Comparison of ENCODE assay signal across 10 cellular contexts in genomic region chr11:11976476-11977187, GRCh38. TPM values are rescaled to one million over a fixed set of nuclear protein-coding genes. Genes with fewer than 3 reads are reported as not detected.
DNase-seq lines count a peak whose midpoint lies in the region; ATAC-seq and TF ChIP-seq lines count a peak whose summit lies in the region.
"Had no signal": no experiment of that assay in that cellular context is flagged by ENCODE, and none has a peak within 500 bp of the region (broad histone marks: within the 10 kb centered on the region; RNA-seq: fewer than 3 reads in every experiment).

No MANE protein-coding gene starts in this region.

- H3K4me2 ChIP-seq in neural progenitor cell (no peak overlapping the region), MM.1S (ENCODE audit: low read depth, low read length) (no peak overlapping the region)

- 0 out of 2 replicates have a peak, but pooled peaks cover 2% of the 10 kb centered on the region for H3K36me3 ChIP-seq in Caco-2 (ENCODE audit: control insufficient read depth, insufficient read depth, low read length)
- H3K36me3 ChIP-seq in SK-N-MC (ENCODE audit: insufficient read depth, low read length), result no peaks in the 10 kb centered on the region
- H3K36me3 ChIP-seq in neural progenitor cell, result no peaks in the 10 kb centered on the region
- H3K36me3 ChIP-seq in MM.1S (replicated peaks; ENCODE audit: insufficient read depth, low read length), result no peaks in the 10 kb centered on the region

- H3K36me3 Mint-ChIP-seq in Caco-2 (ENCODE audit: insufficient read depth, unreplicated experiment) (peaks cover 24% of the 10 kb centered on the region), neural progenitor cell (peaks cover 18% of the 10 kb centered on the region)

- TF ChIP-seq CTCF in Caco-2 (IDR thresholded peaks at IDR 0.05; ENCODE audit: insufficient read depth in 1 of 2, low read depth in 1 of 2, low read length in 1 of 2, severe bottlenecking in 1 of 2, unreplicated experiment in 1 of 2) (no peak), neural progenitor cell (IDR thresholded peaks at IDR 0.05) (no peak), MM.1S (IDR thresholded peaks at IDR 0.05; ENCODE audit: low read length) (no peak)

- POLR2A ChIA-PET in Caco-2 (lab: Charles Lee), result no interaction called here

- H3K27me3 Mint-ChIP-seq in Caco-2 (ENCODE audit: insufficient read depth, unreplicated experiment) (no peaks in the 10 kb centered on the region), neural progenitor cell (ENCODE audit: insufficient read depth, low read depth) (peaks cover 9% of the 10 kb centered on the region)

- peaks cover 6% of the 10 kb centered on the region for H3K9me3 Mint-ChIP-seq in Caco-2 (ENCODE audit: unreplicated experiment)
- peaks cover 5% of the 10 kb centered on the region for H3K9me3 Mint-ChIP-seq in neural progenitor cell

- H3K4me1 ChIP-seq in Caco-2 (peaks cover 28% of the 10 kb centered on the region), neural progenitor cell (peaks cover 22% of the 10 kb centered on the region), MM.1S (ENCODE audit: low read length) (no peaks in the 10 kb centered on the region)

- no peak for DNase-seq in Caco-2
- no peak for DNase-seq in SK-N-MC (ENCODE audit: low read depth, low spot score)
- peak; percentile 40 for DNase-seq in globus pallidus (ENCODE audit: low spot score)
- DNase-seq in neural progenitor cell (ENCODE audit: low spot score), result no peak
- no peak for DNase-seq in MM.1S
- DNase-seq in effector CD8-positive, alpha-beta T cell (lab: John Stamatoyannopoulos, UW), result no peak
- no peak for DNase-seq in NCI-H2227 treated with DMSO at 0.1 percent for 48 hours (lab: John Stamatoyannopoulos, UW)
- DNase-seq: activated effector memory CD4-positive, alpha-beta T cell treated with anti-CD3 and anti-CD28 coated beads, Interleukin-2, amount 50 U/mL, for 16 hours had no signal

- H3K27me3 ChIP-seq in Caco-2 (replicated peaks; ENCODE audit: control insufficient read depth, insufficient read depth, low read length) (no peaks in the 10 kb centered on the region), neural progenitor cell (no peaks in the 10 kb centered on the region), MM.1S (replicated peaks; ENCODE audit: insufficient read depth, low read length) (no peaks in the 10 kb centered on the region)

- CTCF ChIA-PET in Caco-2 (lab: Charles Lee), result no interaction called here

- H3K9ac ChIP-seq in SK-N-MC (ENCODE audit: insufficient read length) (no peak overlapping the region), neural progenitor cell (no peak overlapping the region), MM.1S (ENCODE audit: low read length) (no peak overlapping the region)

- H3K4me3 Mint-ChIP-seq in Caco-2 (ENCODE audit: unreplicated experiment) (no peak overlapping the region), neural progenitor cell (no peak overlapping the region)

- H3K4me3 ChIP-seq in Caco-2 (ENCODE audit: low read depth, low read length), result no peak overlapping the region
- H3K4me3 ChIP-seq in SK-N-MC, result peak overlapping the region; percentile 19
- no peak overlapping the region for H3K4me3 ChIP-seq in neural progenitor cell
- H3K4me3 ChIP-seq in MM.1S (ENCODE audit: low read length), result no peak overlapping the region
- H3K4me3 ChIP-seq: GM12878 had no signal

- no peak for ATAC-seq in HG02588 (IDR thresholded peaks at IDR 0.05; ENCODE audit: unreplicated experiment)
- ATAC-seq: GM12878 had no signal

- intact Hi-C loops in Caco-2 (cut with micrococcal nuclease; ENCODE audit: unreplicated experiment), result no loop called here

- H3K9me2 ChIP-seq in MM.1S (replicated peaks; ENCODE audit: insufficient read depth, low read length), result no peaks in the 10 kb centered on the region

- H4K20me1 ChIP-seq in neural progenitor cell (ENCODE audit: low read depth) (no peaks in the 10 kb centered on the region), MM.1S (ENCODE audit: insufficient read depth, low read length) (no peaks in the 10 kb centered on the region)

- H3K4me1 Mint-ChIP-seq in Caco-2 (ENCODE audit: low read depth, unreplicated experiment) (peaks cover 46% of the 10 kb centered on the region), neural progenitor cell (peaks cover 82% of the 10 kb centered on the region)

- no peaks in the 10 kb centered on the region for H3K9me3 ChIP-seq in Caco-2
- no peaks in the 10 kb centered on the region for H3K9me3 ChIP-seq in SK-N-MC (ENCODE audit: low read depth, low read length)
- no peaks in the 10 kb centered on the region for H3K9me3 ChIP-seq in neural progenitor cell (ENCODE audit: low read depth)
- H3K9me3 ChIP-seq in MM.1S (replicated peaks; ENCODE audit: insufficient read depth, low read length), result no peaks in the 10 kb centered on the region

- H3K79me2 ChIP-seq in neural progenitor cell (ENCODE audit: low read depth) (no peaks in the 10 kb centered on the region), MM.1S (ENCODE audit: low read length) (no peaks in the 10 kb centered on the region)

- H3K27ac Mint-ChIP-seq in Caco-2 (ENCODE audit: unreplicated experiment) (peak overlapping the region; percentile 18), neural progenitor cell (peak overlapping the region; percentile 96)

- no TSS peak for BruUV-seq in Caco-2 (replicated peaks; lab: Mats Ljungman, UMichigan)

- peak overlapping the region; percentile 40; the same call in 1 of the 2 replicates for H3K27ac ChIP-seq in SK-N-MC
- no peak overlapping the region for H3K27ac ChIP-seq in neural progenitor cell
- no peak overlapping the region for H3K27ac ChIP-seq in MM.1S (ENCODE audit: low read length)

- H2AFZ ChIP-seq in neural progenitor cell (replicated peaks) (no peak overlapping the region), MM.1S (ENCODE audit: low read length) (no peak overlapping the region)

- H3F3A ChIP-seq in neural progenitor cell (ENCODE audit: low read depth) (no peaks in the 10 kb centered on the region), MM.1S (ENCODE audit: insufficient read depth, low read length) (no peaks in the 10 kb centered on the region)

RNA-seq across cellular contexts. Expression of gene DKK3, which starts 31.8 kb away (rescaled TPM):
- total RNA-seq in Caco-2 (2022) (156 and 165 TPM in 2 replicates), neural progenitor cell (ENCODE audit: low replicate concordance) (23.9 and 26.1 TPM in 2 replicates)
